13 cellular contexts compared by ENCODE assay signal in genomic region chr3:188595890-188596376, GRCh38.
DNase-seq lines count a peak whose midpoint lies in the region; ATAC-seq and TF ChIP-seq lines count a peak whose summit lies in the region.
"Had no signal": no experiment of that assay in that cellular context is flagged by ENCODE, and none has a peak within 500 bp of the region (broad histone marks: within the 10 kb centered on the region; RNA-seq: fewer than 3 reads in every experiment).

No MANE protein-coding gene starts in this region.

- H3K4me1 ChIP-seq in breast epithelium (peaks cover 0 to 7% of the 10 kb centered on the region in 2 donors), tibial nerve (peaks cover 0 to 42% (median 14%) of the 10 kb centered on the region in 4 donors)
- H3K4me1 ChIP-seq: colonic mucosa had no signal

- no peak for ATAC-seq in HG03097 (IDR thresholded peaks at IDR 0.05; ENCODE audit: low FRiP score, unreplicated experiment)
- ATAC-seq: Panc1 had no signal

- TF ChIP-seq POLR2A in breast epithelium (IDR thresholded peaks at IDR 0.05) (no peak), tibial nerve (IDR thresholded peaks at IDR 0.05) (no peak)

- H3K27ac Mint-ChIP-seq in MCF 10A (ENCODE audit: low read depth, unreplicated experiment) = peak overlapping the region; percentile 79
- no peak overlapping the region for H3K27ac Mint-ChIP-seq in immature natural killer cell
- H3K27ac Mint-ChIP-seq: activated T-helper 1 cell treated with anti-CD3 and anti-CD28 coated beads, Interleukin-12 subunit alpha, Interleukin-12 subunit beta, Interleukin-2, Interleukin-4 antibody, amounts not matched to agents 30 ng/mL and 10 ng/mL and 1 ng/mL, durations not matched to agents 14 hours and 24 hours and 36 hours had no signal

- BruUV-seq in MCF 10A (replicated peaks; lab: Mats Ljungman, UMichigan) = no TSS peak

- TF ChIP-seq EP300 in tibial nerve (IDR thresholded peaks at IDR 0.05) = no peak

- DNase-seq in MCF 10A (ENCODE audit: unreplicated experiment) (peak; percentile 54), breast epithelium (ENCODE audit: low spot score in 2 of 2) (no peak), astrocyte of the cerebellum (ENCODE audit: low read depth) (peak; percentile 66), glomerular visceral epithelial cell (ENCODE audit: extremely low spot score) (peak; percentile 10), tibial nerve (ENCODE audit: low spot score in 2 of 2) (no peak), immature natural killer cell (no peak), SHP77 (lab: John Stamatoyannopoulos, UW) (no peak)
- DNase-seq: colonic mucosa, DMS79 treated with DMSO at 0.1 percent for 48 hours, WERI-Rb-1 had no signal

- H3K27me3 ChIP-seq in breast epithelium (no peaks in the 10 kb centered on the region), tibial nerve (no peaks in the 10 kb centered on the region)
- H3K27me3 ChIP-seq: colonic mucosa had no signal

- peaks cover 46% of the 10 kb centered on the region for H3K4me1 Mint-ChIP-seq in MCF 10A (ENCODE audit: insufficient read depth, unreplicated experiment)
- peaks cover 0 to 1% of the 10 kb centered on the region in 2 donors for H3K4me1 Mint-ChIP-seq in immature natural killer cell

- in situ Hi-C loops in astrocyte of the cerebellum (cut with HindIII; ENCODE audit: low sequenced_read_pairs) = no loop called here

- CTCF ChIA-PET in MCF 10A (lab: Yijun Ruan, JAX) = interaction anchor here (0.6 to 1.0 kb wide), 5 partner anchors 30 to 855 kb away, joined by 3 to 4 read pairs (median 3); no protein-coding TSS in a partner anchor

- H3K36me3 Mint-ChIP-seq in MCF 10A (ENCODE audit: insufficient read depth, unreplicated experiment) = no peaks in the 10 kb centered on the region
- peaks cover 0 to 7% (median 3%) of the 10 kb centered on the region in 3 donors for H3K36me3 Mint-ChIP-seq in immature natural killer cell

- H3K4me3 Mint-ChIP-seq in MCF 10A (ENCODE audit: unreplicated experiment) = peak overlapping the region; percentile 49
- no peak overlapping the region for H3K4me3 Mint-ChIP-seq in immature natural killer cell
- H3K4me3 Mint-ChIP-seq: activated T-helper 1 cell treated with anti-CD3 and anti-CD28 coated beads, Interleukin-12 subunit alpha, Interleukin-12 subunit beta, Interleukin-2, Interleukin-4 antibody, amounts not matched to agents 30 ng/mL and 10 ng/mL and 1 ng/mL, durations not matched to agents 14 hours and 24 hours and 36 hours had no signal

- POLR2A ChIA-PET in MCF 10A (lab: Yijun Ruan, JAX) = interaction anchor here (0.6 to 4.2 kb wide), 14 partner anchors 11 to 857 kb away, joined by 3 to 23 read pairs (median 4); partner anchors contain the start of gene BCL6

- H3K9me3 ChIP-seq in breast epithelium = no peaks in the 10 kb centered on the region
- H3K9me3 ChIP-seq in tibial nerve = no peaks in the 10 kb centered on the region
- H3K9me3 ChIP-seq: colonic mucosa had no signal

- no peak for TF ChIP-seq CTCF in MCF 10A (IDR thresholded peaks at IDR 0.05; ENCODE audit: unreplicated experiment)
- TF ChIP-seq CTCF in breast epithelium (IDR thresholded peaks at IDR 0.05) = no peak
- TF ChIP-seq CTCF in astrocyte of the cerebellum (IDR thresholded peaks at IDR 0.05; ENCODE audit: low read depth, low read length, missing control alignments) = no peak
- TF ChIP-seq CTCF in tibial nerve (IDR thresholded peaks at IDR 0.05) = no peak

- H3K4me3 ChIP-seq in breast epithelium (no peak overlapping the region), astrocyte of the cerebellum (ENCODE audit: low read depth, low read length) (no peak overlapping the region), tibial nerve (no peak overlapping the region)
- H3K4me3 ChIP-seq: colonic mucosa had no signal

- intact Hi-C loops in MCF 10A (cut with micrococcal nuclease) (loop anchor here (10.0 kb wide), 1 partner anchor 359 kb away; no protein-coding TSS in a partner anchor), breast epithelium (cut with DNase I; ENCODE audit: low total_unique reads) (no loop called here)

- no peaks in the 10 kb centered on the region for H3K27me3 Mint-ChIP-seq in MCF 10A (ENCODE audit: insufficient read depth, unreplicated experiment)
- H3K27me3 Mint-ChIP-seq in immature natural killer cell (ENCODE audit: low read depth in 3 of 3) = peaks cover 0 to 1% (median 0%) of the 10 kb centered on the region in 3 donors

- no peaks in the 10 kb centered on the region for H3K36me3 ChIP-seq in breast epithelium
- H3K36me3 ChIP-seq in tibial nerve = no peaks in the 10 kb centered on the region
- H3K36me3 ChIP-seq: colonic mucosa, WERI-Rb-1 had no signal

- WGBS in tibial nerve, 2 donors = 57 to 63% methylated on average over 5 of the region's 5 CpGs

- no peak overlapping the region for H3K27ac ChIP-seq in breast epithelium
- H3K27ac ChIP-seq in tibial nerve = peak overlapping the region in 3 of 4 donors; percentile 5 to 73 (median 66)
- H3K27ac ChIP-seq: colonic mucosa, WERI-Rb-1 had no signal

- H3K9me3 Mint-ChIP-seq in MCF 10A (ENCODE audit: unreplicated experiment) (no peaks in the 10 kb centered on the region), immature natural killer cell (no peaks in the 10 kb centered on the region)
- H3K9me3 Mint-ChIP-seq: activated T-helper 1 cell treated with anti-CD3 and anti-CD28 coated beads, Interleukin-12 subunit alpha, Interleukin-12 subunit beta, Interleukin-2, Interleukin-4 antibody, amounts not matched to agents 30 ng/mL and 10 ng/mL and 1 ng/mL, durations not matched to agents 14 hours and 24 hours and 36 hours had no signal

Comparison
In these comparisons a context has a peak if more than half of its experiments do, and no peak if none do; other contexts are left out.
1. DNase-seq: peak in MCF 10A (single experiment), astrocyte of the cerebellum (single experiment) and glomerular visceral epithelial cell (single experiment); none in breast epithelium (0 of 2), tibial nerve (0 of 2), immature natural killer cell (0 of 3) and SHP77 (0 of 2).
2. H3K27ac ChIP-seq: peak in tibial nerve (3 of 4); none in breast epithelium (0 of 2).